ENCODE assay signal across 4 cellular contexts in genomic region chr17:19131108-19131507, GRCh38. TPM values are rescaled to one million over a fixed set of nuclear protein-coding genes. Genes with fewer than 3 reads are reported as not detected.
"Had no signal": no experiment of that assay in that cellular context is flagged by ENCODE, and none has a peak within 500 bp of the region (broad histone marks: within the 10 kb centered on the region; RNA-seq: fewer than 3 reads in every experiment).

No MANE protein-coding gene starts in this region.

RNA-seq across cellular contexts. Expression of gene GRAPL, which starts 3.7 kb away (rescaled TPM):
- total RNA-seq: ascending aorta, NCI-H460, RPMI7951 had no signal
- polyA plus RNA-seq: cardiac muscle cell had no signal
